Comparison of ENCODE assay signal across 23 cellular contexts in the genomic region with DNA sequence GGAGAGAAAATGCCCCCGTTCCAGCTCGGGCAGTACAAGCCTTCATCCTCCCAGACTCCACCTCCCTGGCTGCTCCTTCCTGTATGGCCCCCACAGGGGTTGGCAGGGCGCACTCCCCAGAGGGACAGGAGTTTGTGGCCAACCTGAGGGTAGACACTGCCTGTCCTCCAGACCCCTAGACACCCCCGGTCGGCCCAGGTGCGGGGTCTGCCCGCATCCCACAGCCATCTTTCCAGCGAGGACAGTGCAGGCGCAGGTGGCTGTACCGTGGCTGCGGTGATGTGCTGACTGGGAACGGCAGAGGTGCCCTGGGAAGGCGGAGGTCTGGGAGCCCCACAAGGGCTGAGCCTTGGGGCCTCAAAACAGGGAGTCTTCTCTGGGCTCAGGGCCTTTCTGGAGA.
"Had no signal": no experiment of that assay in that cellular context is flagged by ENCODE, and none has a peak within 500 bp of the region (broad histone marks: within the 10 kb centered on the region; RNA-seq: fewer than 3 reads in every experiment).

No MANE protein-coding gene starts in this region.

- H3K36me3 ChIP-seq: esophagus squamous epithelium, gastroesophageal sphincter, left ventricle myocardium inferior, neutrophil, stomach, thoracic aorta, transverse colon had no signal

- H3K27me3 ChIP-seq: esophagus squamous epithelium, gastroesophageal sphincter, stomach, transverse colon had no signal

- H3K9me3 ChIP-seq: esophagus squamous epithelium, gastroesophageal sphincter, left ventricle myocardium inferior, neutrophil, psoas muscle, stomach, thoracic aorta, transverse colon had no signal

- H3K27ac Mint-ChIP-seq: dendritic cell treated with granulocyte-macrophage colony-stimulating factor and Interleukin-4, amounts not matched to agents 40 ng/mL and 50 ng/mL, for 4 days; immature natural killer cell; naive thymus-derived CD4-positive, alpha-beta T cell; nephron progenitor cell had no signal

- H3K9me3 Mint-ChIP-seq: dendritic cell treated with granulocyte-macrophage colony-stimulating factor and Interleukin-4, amounts not matched to agents 40 ng/mL and 50 ng/mL, for 4 days; immature natural killer cell; naive thymus-derived CD4-positive, alpha-beta T cell; nephron progenitor cell had no signal

- H3K4me3 ChIP-seq: esophagus squamous epithelium, gastroesophageal sphincter, left ventricle myocardium inferior, lung, psoas muscle, skin epidermis, stomach, thoracic aorta, transverse colon had no signal

- H3K36me3 Mint-ChIP-seq: immature natural killer cell; naive thymus-derived CD4-positive, alpha-beta T cell had no signal

- H3K27ac ChIP-seq: esophagus squamous epithelium, gastroesophageal sphincter, left ventricle myocardium inferior, neutrophil, psoas muscle, stomach, thoracic aorta, transverse colon had no signal

- DNase-seq: esophagus squamous epithelium; foreskin fibroblast; glutamatergic neuron; immature natural killer cell; left cardiac atrium; left ventricle myocardium inferior; mesendoderm; naive thymus-derived CD4-positive, alpha-beta T cell; nephron progenitor cell; psoas muscle; stimulated activated CD4-positive, alpha-beta T cell treated with anti-CD3 and anti-CD28 coated beads, Interleukin-2, amount 100 ng/mL, for 24 hours; stimulated activated CD4-positive, alpha-beta T cell treated with anti-CD3 and anti-CD28 coated beads, Interleukin-4, amount 100 ng/mL, for 4 hours; stimulated activated naive CD4-positive, alpha-beta T cell; stomach; substantia nigra; transverse colon had no signal

- H3K4me3 Mint-ChIP-seq: dendritic cell treated with granulocyte-macrophage colony-stimulating factor and Interleukin-4, amounts not matched to agents 40 ng/mL and 50 ng/mL, for 4 days; immature natural killer cell; nephron progenitor cell had no signal

- ATAC-seq: gastroesophageal sphincter; left cardiac atrium; naive thymus-derived CD4-positive, alpha-beta T cell; psoas muscle; sciatic nerve had no signal
